ENCODE assay signal across 9 cellular contexts in the genomic region with DNA sequence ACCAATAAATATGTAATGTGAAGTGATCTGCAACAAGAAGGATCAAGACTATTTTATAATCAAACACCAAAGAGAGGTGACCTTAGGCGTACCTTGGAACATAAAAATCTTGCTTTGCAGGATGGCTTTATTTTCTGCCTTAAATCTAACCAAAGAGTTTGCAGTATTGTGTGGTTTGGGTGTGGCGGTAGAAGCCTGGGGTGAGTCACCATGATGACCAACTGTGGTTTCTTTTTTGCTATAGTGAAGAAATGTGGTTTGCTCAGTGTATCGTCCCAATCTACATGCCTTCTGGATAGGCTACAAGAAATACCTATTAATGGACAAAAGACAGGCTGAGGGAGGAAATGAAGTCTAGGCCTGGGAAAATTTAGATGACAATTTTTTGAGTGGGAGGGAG. TPM values are rescaled to one million over a fixed set of nuclear protein-coding genes. Genes with fewer than 3 reads are reported as not detected.
DNase-seq lines count a peak whose midpoint lies in the region; ATAC-seq and TF ChIP-seq lines count a peak whose summit lies in the region.
"Had no signal": no experiment of that assay in that cellular context is flagged by ENCODE, and none has a peak within 500 bp of the region (broad histone marks: within the 10 kb centered on the region; RNA-seq: fewer than 3 reads in every experiment).

No MANE protein-coding gene starts in this region.

- peaks cover 17% of the 10 kb centered on the region for H3K4me1 ChIP-seq in CD8-positive, alpha-beta T cell (ENCODE audit: insufficient read depth, low read length)

- H3K36me3 ChIP-seq in CD8-positive, alpha-beta T cell (ENCODE audit: insufficient read depth, low read length) = no peaks in the 10 kb centered on the region

- peaks cover 23% of the 10 kb centered on the region for H3K4me1 Mint-ChIP-seq in CD8-positive, alpha-beta T cell (ENCODE audit: low read depth)
- H3K4me1 Mint-ChIP-seq in T-helper 2 cell treated with Interferon-gamma antibody and Interleukin-4, amounts not matched to agents 5 μg/mL and 100 μg/mL, for 36 hours (ENCODE audit: low read depth) = peaks cover 65% of the 10 kb centered on the region
- H3K4me1 Mint-ChIP-seq in dendritic cell treated with granulocyte-macrophage colony-stimulating factor and Interleukin-4, amounts not matched to agents 40 ng/mL and 50 ng/mL, for 4 days (ENCODE audit: low read depth) = peaks cover 58% of the 10 kb centered on the region

- DNase-seq in CD8-positive, alpha-beta T cell = peak in 5 of 7 experiments; percentile 20 to 54 (median 37)
- DNase-seq in T-helper 2 cell treated with Interferon-gamma antibody and Interleukin-4, amounts not matched to agents 5 μg/mL and 100 μg/mL, for 36 hours (ENCODE audit: low spot score) = peak; percentile 75
- DNase-seq in stimulated activated CD8-positive, alpha-beta memory T cell treated with anti-CD3 and anti-CD28 coated beads, Interleukin-12 subunit alpha, Interleukin-12 subunit beta, amount 100 ng/mL, for 1 hour (ENCODE audit: low read depth) = peak; percentile 29
- no peak for DNase-seq in DMS79 (lab: John Stamatoyannopoulos, UW)
- DNase-seq in NCI-H82 (lab: John Stamatoyannopoulos, UW) = no peak
- DNase-seq: naive B cell had no signal

- POLR2A ChIA-PET in CD8-positive, alpha-beta T cell (lab: Charles Lee) = no interaction called here

- no peak for TF ChIP-seq CTCF in CD8-positive, alpha-beta T cell (IDR thresholded peaks at IDR 0.05)

- H3K4me3 ChIP-seq in CD8-positive, alpha-beta T cell (ENCODE audit: low read depth, low read length) = no peak overlapping the region

- CTCF ChIA-PET in CD8-positive, alpha-beta T cell (lab: Charles Lee) = no interaction called here

- H3K9me3 Mint-ChIP-seq in CD8-positive, alpha-beta T cell = no peaks in the 10 kb centered on the region
- H3K9me3 Mint-ChIP-seq in T-helper 2 cell treated with Interferon-gamma antibody and Interleukin-4, amounts not matched to agents 5 μg/mL and 100 μg/mL, for 36 hours = no peaks in the 10 kb centered on the region
- no peaks in the 10 kb centered on the region for H3K9me3 Mint-ChIP-seq in dendritic cell treated with granulocyte-macrophage colony-stimulating factor and Interleukin-4, amounts not matched to agents 40 ng/mL and 50 ng/mL, for 4 days
- H3K9me3 Mint-ChIP-seq: naive B cell had no signal

- no peak overlapping the region for H3K27ac ChIP-seq in CD8-positive, alpha-beta T cell (ENCODE audit: low read depth, low read length)

- H3K27me3 Mint-ChIP-seq in CD8-positive, alpha-beta T cell (ENCODE audit: low read depth) = peaks cover 17% of the 10 kb centered on the region
- peaks cover 58% of the 10 kb centered on the region for H3K27me3 Mint-ChIP-seq in T-helper 2 cell treated with Interferon-gamma antibody and Interleukin-4, amounts not matched to agents 5 μg/mL and 100 μg/mL, for 36 hours (ENCODE audit: low read depth)
- no peaks in the 10 kb centered on the region for H3K27me3 Mint-ChIP-seq in dendritic cell treated with granulocyte-macrophage colony-stimulating factor and Interleukin-4, amounts not matched to agents 40 ng/mL and 50 ng/mL, for 4 days

- H3K27me3 ChIP-seq in CD8-positive, alpha-beta T cell (ENCODE audit: insufficient read depth, low read length) = no peaks in the 10 kb centered on the region

- peaks cover 7% of the 10 kb centered on the region for H3K36me3 Mint-ChIP-seq in CD8-positive, alpha-beta T cell
- H3K36me3 Mint-ChIP-seq in T-helper 2 cell treated with Interferon-gamma antibody and Interleukin-4, amounts not matched to agents 5 μg/mL and 100 μg/mL, for 36 hours (ENCODE audit: low read depth) = no peaks in the 10 kb centered on the region
- peaks cover 6% of the 10 kb centered on the region for H3K36me3 Mint-ChIP-seq in dendritic cell treated with granulocyte-macrophage colony-stimulating factor and Interleukin-4, amounts not matched to agents 40 ng/mL and 50 ng/mL, for 4 days (ENCODE audit: low read depth)
- H3K36me3 Mint-ChIP-seq: naive B cell had no signal

- no peak overlapping the region for H3K27ac Mint-ChIP-seq in CD8-positive, alpha-beta T cell
- peak overlapping the region; percentile 76 for H3K27ac Mint-ChIP-seq in T-helper 2 cell treated with Interferon-gamma antibody and Interleukin-4, amounts not matched to agents 5 μg/mL and 100 μg/mL, for 36 hours
- H3K27ac Mint-ChIP-seq in dendritic cell treated with granulocyte-macrophage colony-stimulating factor and Interleukin-4, amounts not matched to agents 40 ng/mL and 50 ng/mL, for 4 days = peak overlapping the region; percentile 89

- no peak overlapping the region for H3K4me3 Mint-ChIP-seq in CD8-positive, alpha-beta T cell
- peak overlapping the region; percentile 69 for H3K4me3 Mint-ChIP-seq in T-helper 2 cell treated with Interferon-gamma antibody and Interleukin-4, amounts not matched to agents 5 μg/mL and 100 μg/mL, for 36 hours
- H3K4me3 Mint-ChIP-seq in dendritic cell treated with granulocyte-macrophage colony-stimulating factor and Interleukin-4, amounts not matched to agents 40 ng/mL and 50 ng/mL, for 4 days = peak overlapping the region; percentile 23

- intact Hi-C loops in CD8-positive, alpha-beta T cell (cut with DNase I, micrococcal nuclease) = loop anchor here in 1 of 2 experiments (5.0 kb wide), 1 partner anchor 120 kb away; no protein-coding TSS in a partner anchor
- intact Hi-C loops in dendritic cell treated with granulocyte-macrophage colony-stimulating factor and Interleukin-4, amounts not matched to agents 40 ng/mL and 50 ng/mL, for 4 days (cut with micrococcal nuclease) = no loop called here

- ATAC-seq in CD8-positive, alpha-beta T cell = peak; percentile 9
- ATAC-seq in GM19455 (IDR thresholded peaks at IDR 0.05; ENCODE audit: unreplicated experiment) (peak; percentile 69), HG03439 (IDR thresholded peaks at IDR 0.05; ENCODE audit: unreplicated experiment) (peak; percentile 56)

- no peaks in the 10 kb centered on the region for H3K9me3 ChIP-seq in CD8-positive, alpha-beta T cell (ENCODE audit: low read length)

RNA-seq across cellular contexts. Expression of a gene that starts 5.1 kb away (rescaled TPM):
- 100 to 1,000 TPM; 165 to 169 TPM for total RNA-seq in CD8-positive, alpha-beta T cell

Comparison
In these comparisons a context has a peak if more than half of its experiments do, and no peak if none do; other contexts are left out.
1. ATAC-seq: peak in every context shown above with its lines; median percentile 69 in GM19455; 56 in HG03439; 9 in CD8-positive, alpha-beta T cell.
2. DNase-seq: peak in CD8-positive, alpha-beta T cell (5 of 7), T-helper 2 cell treated with Interferon-gamma antibody and Interleukin-4, amounts not matched to agents 5 μg/mL and 100 μg/mL, for 36 hours (single experiment) and stimulated activated CD8-positive, alpha-beta memory T cell treated with anti-CD3 and anti-CD28 coated beads, Interleukin-12 subunit alpha, Interleukin-12 subunit beta, amount 100 ng/mL, for 1 hour (single experiment); none in DMS79 (single experiment) and NCI-H82 (single experiment).